7 cellular contexts compared by ENCODE assay signal in the genomic region with DNA sequence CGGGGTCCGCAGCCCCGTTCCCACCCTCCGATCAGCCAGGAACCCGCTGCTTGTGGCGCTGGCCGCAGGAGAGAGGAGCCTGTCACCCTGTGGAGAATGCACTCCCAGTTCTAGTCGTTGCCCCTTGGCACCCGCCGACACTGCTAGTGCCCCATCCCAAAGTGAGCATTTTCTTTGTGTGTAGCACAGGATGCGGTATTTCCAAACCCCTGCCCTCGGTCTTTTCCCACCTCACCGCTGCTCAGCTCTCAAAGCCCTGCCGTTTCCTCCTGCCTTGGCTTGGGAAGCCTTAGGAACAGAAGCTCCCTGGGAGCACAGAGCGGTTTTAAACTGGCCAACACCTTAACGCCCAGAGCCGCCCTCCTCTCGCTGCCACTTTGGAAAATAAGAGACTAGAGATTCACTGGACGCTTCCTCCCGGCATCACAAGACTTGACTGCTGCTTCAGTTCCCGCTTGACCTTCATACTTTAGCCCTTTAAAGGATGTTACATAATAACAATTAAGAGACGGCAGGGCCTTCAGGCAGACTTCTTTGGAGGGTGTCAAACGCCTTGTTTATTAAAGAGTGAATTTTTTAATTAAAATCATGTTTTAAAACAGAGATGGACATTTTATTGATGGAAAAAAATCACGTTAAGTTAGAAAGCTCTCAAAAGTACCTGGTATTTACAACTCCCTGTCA. TPM values are rescaled to one million over a fixed set of nuclear protein-coding genes. Genes with fewer than 3 reads are reported as not detected.
A peak's percentile ranks its signal among the peaks of the same experiment; 100 is the strongest.
DNase-seq lines count a peak whose midpoint lies in the region; ATAC-seq, FAIRE-seq and TF ChIP-seq lines count a peak whose summit lies in the region.

No MANE protein-coding gene starts in this region.

- peaks cover 13 to 29% (median 27%) of the 10 kb centered on the region in 3 donors for H3K4me1 ChIP-seq in pancreas

- peak overlapping the region; percentile 83 to 99 (median 94) for H3K27ac ChIP-seq in pancreas

- H3K36me3 ChIP-seq in pancreas = no peaks in the 10 kb centered on the region

- DNase-seq in GM12864 (ENCODE audit: low read depth) (no peak), OCI-M1 (lab: John Stamatoyannopoulos, UW) (peak; percentile 79), amygdala (lab: John Stamatoyannopoulos, UW) (peak in 35 of 56 donors; percentile 16 to 78 (median 58)), left ventricle myocardium superior (no peak), pancreas (peak in 2 of 6 donors; percentile 42 to 55), COR-L47 (lab: John Stamatoyannopoulos, UW) (no peak)

- H3K4me3 ChIP-seq in GM12864 (ENCODE audit: low read depth, low read length) (peak overlapping the region; percentile 89), pancreas (peak overlapping the region; percentile 75 to 93 (median 88))

- 1% methylated on average over 22 to 24 of the region's 24 CpGs for whole genome bisulfite sequencing in pancreas, 2 donors

- FAIRE-seq in pancreas (lab: Jason Lieb, UNC) = no peak

- no peaks in the 10 kb centered on the region for H3K9me3 ChIP-seq in pancreas

- peak; percentile 16 for ATAC-seq in HG02943 (IDR thresholded peaks at IDR 0.05; ENCODE audit: low read depth, unreplicated experiment)
- ATAC-seq in left ventricle myocardium superior = peak; percentile 29
- peak; percentile 14 to 38 (median 33) for ATAC-seq in pancreas

- intact Hi-C loops in left ventricle myocardium superior (cut with micrococcal nuclease) = no loop called here
- intact Hi-C loops in pancreas (cut with DNase I) = no loop called here

- no peak for TF ChIP-seq CTCF in GM12864 (IDR thresholded peaks at IDR 0.05; ENCODE audit: low read depth, low read length, missing control alignments)
- no peak for TF ChIP-seq CTCF in pancreas (IDR thresholded peaks at IDR 0.05)

- no peaks in the 10 kb centered on the region for H3K27me3 ChIP-seq in pancreas

RNA-seq across cellular contexts. Expression of a gene that starts 0.8 kb away (rescaled TPM):
- total RNA-seq in left ventricle myocardium superior (28.3 TPM), pancreas (10 to 100 TPM; 27.9 to 39.7 (median 34.1) TPM)
- polyA plus RNA-seq in pancreas = 10 to 100 TPM; 25.6 to 38.4 TPM

RNA-seq across cellular contexts. Expression of a gene that starts 35.1 kb away (rescaled TPM):
- total RNA-seq in left ventricle myocardium superior (1.1 TPM), pancreas (1 to 10 TPM in 5 of 6 donors, under 1 TPM in 1; 0.93 to 2.6 (median 1.6) TPM)
- polyA plus RNA-seq in pancreas = 10 to 100 TPM; 10.7 to 26.5 TPM

Comparison
In these comparisons a context has a peak if more than half of its experiments do, and no peak if none do; other contexts are left out.
1. DNase-seq: peak in OCI-M1 (single experiment) and amygdala (35 of 56); none in GM12864 (single experiment), left ventricle myocardium superior (single experiment) and COR-L47 (single experiment).
2. Peak in every context shown above with its lines, with median percentiles within 50 percentile points of each other: ATAC-seq.